30 cellular contexts compared by ENCODE assay signal in the genomic region with DNA sequence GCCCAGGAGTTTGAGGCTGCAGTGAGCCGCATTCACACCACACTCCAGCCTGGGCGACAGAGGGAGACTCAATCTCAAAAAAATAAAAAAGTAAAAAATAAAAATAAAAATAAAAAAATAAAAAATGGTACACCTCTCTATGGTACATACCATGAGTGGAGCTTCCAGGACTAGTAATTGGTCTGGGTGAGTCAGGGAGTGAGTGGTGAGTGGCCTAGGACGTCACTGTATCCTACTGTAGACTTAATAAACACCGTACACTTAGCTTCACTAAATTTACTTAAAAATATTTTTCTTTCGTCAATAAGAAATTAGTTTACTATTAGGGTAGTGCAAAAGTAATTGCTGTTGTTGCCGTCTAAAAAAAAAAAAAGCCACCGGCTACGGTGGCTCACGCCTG. TPM values are rescaled to one million over a fixed set of nuclear protein-coding genes. Genes with fewer than 3 reads are reported as not detected.
"Had no signal": no experiment of that assay in that cellular context is flagged by ENCODE, and none has a peak within 500 bp of the region (broad histone marks: within the 10 kb centered on the region; RNA-seq: fewer than 3 reads in every experiment).

No MANE protein-coding gene starts in this region.

- H3K4me2 ChIP-seq: neural progenitor cell, smooth muscle cell had no signal

- H3K9ac ChIP-seq: neural progenitor cell, parathyroid adenoma had no signal

- H2AFZ ChIP-seq: neural progenitor cell, parathyroid adenoma had no signal

- H3K9me3 ChIP-seq: left lung, neutrophil, right atrium auricular region, right lobe of liver, stomach, suprapubic skin, thoracic aorta, tibial artery, uterus had no signal

- H3K79me2 ChIP-seq: parathyroid adenoma had no signal

- H3K27me3 ChIP-seq: left lung, neural progenitor cell, neutrophil, right atrium auricular region, right lobe of liver, stomach, suprapubic skin, uterus had no signal

- DNase-seq: hippocampal formation; kidney glomerular epithelial cell; left colon; mesendoderm; naive B cell; natural killer cell; nephron progenitor cell; occipital lobe; stimulated activated CD4-positive, alpha-beta T cell treated with anti-CD3 and anti-CD28 coated beads, Interleukin-12 subunit alpha, Interleukin-12 subunit beta, amount 100 ng/mL, for 4 hours; stimulated activated CD4-positive, alpha-beta T cell treated with anti-CD3 and anti-CD28 coated beads, Interleukin-15, amount 100 ng/mL, for 24 hours; stimulated activated CD4-positive, alpha-beta T cell treated with anti-CD3 and anti-CD28 coated beads, Interleukin-2, amount 100 ng/mL, for 24 hours; stimulated activated CD4-positive, alpha-beta T cell treated with anti-CD3 and anti-CD28 coated beads, Interleukin-4, amount 100 ng/mL, for 1 hour; stimulated activated naive B cell treated with anti-CD40 and anti-IgM and Interleukin-4, amounts not matched to agents 10 μg/mL and 1 μg/mL and 100 μg/mL, for 72 hours; stimulated activated naive CD8-positive, alpha-beta T cell treated with anti-CD3 and anti-CD28 coated beads, Interleukin-15, Interleukin-2, amounts not matched to agents 100 U/mL and 50 U/mL, for 24 hours; stomach; uterus had no signal

- H3K4me3 ChIP-seq: left lung, lung, neural progenitor cell, right atrium auricular region, right lobe of liver, smooth muscle cell, stomach, suprapubic skin, thoracic aorta, tibial artery, uterus had no signal

- H3K36me3 ChIP-seq: left lung, neural progenitor cell, neutrophil, right lobe of liver, stomach, suprapubic skin, thoracic aorta, uterus had no signal

- H3K4me1 ChIP-seq: parathyroid adenoma, suprapubic skin, uterus had no signal

- H3K27ac ChIP-seq: neural progenitor cell, neutrophil, parathyroid adenoma, right lobe of liver, suprapubic skin, thoracic aorta, tibial artery had no signal

- ATAC-seq: left colon; left lung; natural killer cell; right lobe of liver; stimulated activated naive B cell treated with anti-CD40 and anti-IgM and Interleukin-4, amounts not matched to agents 10 μg/mL and 1 μg/mL and 100 μg/mL, for 72 hours; stimulated activated naive CD8-positive, alpha-beta T cell treated with anti-CD3 and anti-CD28 coated beads, Interleukin-15, Interleukin-2, amounts not matched to agents 100 U/mL and 50 U/mL, for 24 hours had no signal

RNA-seq across cellular contexts. Expression of a gene that starts 9.0 kb away (rescaled TPM):
- total RNA-seq: natural killer cell, osteocyte, smooth muscle cell had no signal
- polyA plus RNA-seq: smooth muscle cell had no signal

RNA-seq across cellular contexts. Expression of a gene that starts 51.6 kb away (rescaled TPM):
- total RNA-seq: left colon, mononuclear cell, natural killer cell, skeletal muscle tissue had no signal
